Comparison of ENCODE assay signal across 29 cellular contexts in the genomic region with DNA sequence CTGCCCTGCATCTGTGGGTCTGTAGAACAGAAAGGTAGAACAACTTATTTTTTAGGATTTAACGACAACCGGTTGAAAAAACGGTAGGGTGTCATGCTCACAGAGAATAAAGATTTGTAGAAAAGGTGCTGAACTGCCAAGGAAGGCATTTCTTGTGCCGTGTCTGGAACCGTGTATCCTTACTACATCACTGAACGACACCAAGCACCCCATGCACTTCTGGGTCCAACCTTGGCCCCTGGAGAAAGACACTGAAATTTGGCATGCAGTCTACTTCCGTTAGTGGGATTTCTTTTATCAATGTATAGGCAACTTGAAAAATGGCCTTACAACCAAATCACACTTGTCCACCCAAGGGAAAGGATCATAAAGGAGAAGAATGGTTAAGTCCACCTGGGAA.
"Had no signal": no experiment of that assay in that cellular context is flagged by ENCODE, and none has a peak within 500 bp of the region (broad histone marks: within the 10 kb centered on the region; RNA-seq: fewer than 3 reads in every experiment).

No MANE protein-coding gene starts in this region.

- H3K9me3 ChIP-seq: neutrophil, pancreas, prostate gland, spleen, stomach, thoracic aorta, thyroid gland, tibial nerve, upper lobe of left lung, vagina had no signal

- H3K27me3 Mint-ChIP-seq: naive thymus-derived CD8-positive, alpha-beta T cell; natural killer cell treated with Interleukin-12 subunit alpha and Interleukin-12 subunit beta and Interleukin-15 and Interleukin-18, amount 100 ng/mL, for 72 hours; stimulated activated memory B cell treated with anti-CD40 and anti-IgM and Interleukin-4, amounts not matched to agents 10 μg/mL and 1 μg/mL and 100 μg/mL, for 72 hours had no signal

- H3K27me3 ChIP-seq: neutrophil, pancreas, spleen, stomach, thyroid gland, tibial nerve, upper lobe of left lung, vagina had no signal

- H3K4me2 ChIP-seq: smooth muscle cell had no signal

- DNase-seq: naive thymus-derived CD8-positive, alpha-beta T cell; nephron progenitor cell; nucleus accumbens; pancreas; retina; stimulated activated CD4-positive, alpha-beta T cell treated with anti-CD3 and anti-CD28 coated beads, Interleukin-12 subunit alpha, Interleukin-12 subunit beta, amount 100 ng/mL, for 4 hours; stimulated activated CD4-positive, alpha-beta T cell treated with anti-CD3 and anti-CD28 coated beads, Interleukin-1b, Interleukin-23, amount 100 ng/mL, for 48 hours; stimulated activated CD4-positive, alpha-beta T cell treated with anti-CD3 and anti-CD28 coated beads, Interleukin-4, amount 100 ng/mL, for 1 hour; stimulated activated CD4-positive, alpha-beta T cell treated with anti-CD3 and anti-CD28 coated beads, Interleukin-4, amount 100 ng/mL, for 4 hours; stimulated activated CD8-positive, alpha-beta memory T cell treated with anti-CD3 and anti-CD28 coated beads, Interleukin-4, amount 100 ng/mL, for 48 hours; stimulated activated naive CD4-positive, alpha-beta T cell; stimulated activated naive CD8-positive, alpha-beta T cell treated with anti-CD3 and anti-CD28 coated beads, Interleukin-15, Interleukin-2, amounts not matched to agents 100 U/mL and 50 U/mL, for 24 hours; stomach; thyroid gland; trophoblast cell had no signal

- H3K36me3 ChIP-seq: prostate gland had no signal

- H3K27ac ChIP-seq: neutrophil, pancreas, prostate gland, skin epidermis, spleen, stomach, thoracic aorta, thyroid gland, tibial nerve, upper lobe of left lung, vagina had no signal

- H3K9me3 Mint-ChIP-seq: naive thymus-derived CD8-positive, alpha-beta T cell; natural killer cell treated with Interleukin-12 subunit alpha and Interleukin-12 subunit beta and Interleukin-15 and Interleukin-18, amount 100 ng/mL, for 72 hours; nephron progenitor cell; neural crest cell; stimulated activated memory B cell treated with anti-CD40 and anti-IgM and Interleukin-4, amounts not matched to agents 10 μg/mL and 1 μg/mL and 100 μg/mL, for 72 hours had no signal

- H3K4me3 Mint-ChIP-seq: naive thymus-derived CD8-positive, alpha-beta T cell; natural killer cell treated with Interleukin-12 subunit alpha and Interleukin-12 subunit beta and Interleukin-15 and Interleukin-18, amount 100 ng/mL, for 72 hours; nephron progenitor cell; neural crest cell; stimulated activated memory B cell treated with anti-CD40 and anti-IgM and Interleukin-4, amounts not matched to agents 10 μg/mL and 1 μg/mL and 100 μg/mL, for 72 hours had no signal

- H3K4me3 ChIP-seq: pancreas, prostate gland, skin epidermis, smooth muscle cell, spleen, stomach, thoracic aorta, thyroid gland, tibial nerve, upper lobe of left lung, vagina had no signal

- H3K4me1 ChIP-seq: pancreas, prostate gland, stomach, tibial nerve, upper lobe of left lung, vagina had no signal

- H3K27ac Mint-ChIP-seq: naive thymus-derived CD8-positive, alpha-beta T cell; natural killer cell treated with Interleukin-12 subunit alpha and Interleukin-12 subunit beta and Interleukin-15 and Interleukin-18, amount 100 ng/mL, for 72 hours; nephron progenitor cell; stimulated activated memory B cell treated with anti-CD40 and anti-IgM and Interleukin-4, amounts not matched to agents 10 μg/mL and 1 μg/mL and 100 μg/mL, for 72 hours had no signal

- ATAC-seq: naive thymus-derived CD8-positive, alpha-beta T cell; natural killer cell treated with Interleukin-12 subunit alpha and Interleukin-12 subunit beta and Interleukin-15 and Interleukin-18, amount 100 ng/mL, for 72 hours; pancreas; right cardiac atrium; sciatic nerve; stimulated activated memory B cell treated with anti-CD40 and anti-IgM and Interleukin-4, amounts not matched to agents 10 μg/mL and 1 μg/mL and 100 μg/mL, for 72 hours; stimulated activated naive CD8-positive, alpha-beta T cell treated with anti-CD3 and anti-CD28 coated beads, Interleukin-15, Interleukin-2, amounts not matched to agents 100 U/mL and 50 U/mL, for 24 hours had no signal
